Comparison of ENCODE assay signal across 2 cellular contexts in the genomic region with DNA sequence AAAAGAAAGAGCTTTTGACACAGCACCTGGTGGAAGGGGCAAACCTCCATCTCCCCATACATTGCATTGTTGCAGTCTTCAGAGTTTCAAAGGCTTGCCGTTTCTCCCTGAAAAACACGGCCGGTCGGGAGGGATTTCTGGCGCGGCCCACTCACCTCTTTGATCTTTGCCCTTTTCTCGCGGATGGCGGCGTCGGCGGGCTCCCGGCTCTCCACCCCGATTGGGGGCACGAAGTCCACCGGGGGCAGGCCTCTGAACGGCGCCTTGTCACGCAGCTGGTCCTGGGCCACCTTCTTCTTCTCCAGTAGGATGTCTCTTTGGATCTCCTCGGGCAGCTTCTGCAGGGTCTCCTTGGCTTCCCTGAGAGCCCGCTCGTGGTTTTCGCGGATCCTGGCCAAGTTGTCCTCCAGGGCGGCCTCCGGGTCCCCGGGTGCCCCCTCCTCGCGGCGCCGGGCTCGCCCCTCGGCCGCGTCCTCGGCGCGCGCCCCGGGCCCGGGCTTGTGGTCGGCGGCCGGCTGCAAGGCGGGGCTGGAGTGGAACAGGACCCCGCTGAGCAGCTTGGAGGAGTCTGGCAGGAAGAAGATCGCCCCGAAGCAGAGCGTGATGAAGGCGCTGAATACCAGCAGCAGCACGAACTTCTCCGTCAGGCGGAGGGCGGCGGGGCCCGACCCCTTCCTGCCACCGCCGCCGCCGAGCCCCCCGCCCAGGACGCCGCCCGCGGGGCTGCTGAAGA.
TF ChIP-seq lines count a peak whose summit lies in the region.

No MANE protein-coding gene starts in this region.

TF ChIP-seq in A549, 52 proteins besides CTCF, POLR2A, EP300 and RAD21:
- TF ChIP-seq BHLHE40 (IDR thresholded peaks at IDR 0.05; ENCODE audit: low read depth, low read length) (no peak), RARB (CRISPR knock-in tag; IDR thresholded peaks at IDR 0.05) (no peak), PHF8 (IDR thresholded peaks at IDR 0.05; ENCODE audit: borderline replicate concordance, low read depth) (no peak), ZFP36 (IDR thresholded peaks at IDR 0.05; ENCODE audit: borderline replicate concordance, partially characterized antibody) (no peak), MAZ (IDR thresholded peaks at IDR 0.05; ENCODE audit: borderline replicate concordance, low read depth, low read length) (no peak), HOXA7 (CRISPR knock-in tag; IDR thresholded peaks at IDR 0.05) (no peak), CBX2 (IDR thresholded peaks at IDR 0.05; ENCODE audit: borderline replicate concordance, low read depth) (no peak), TP53 (CRISPR knock-in tag; IDR thresholded peaks at IDR 0.05) (no peak), ZSCAN20 (CRISPR knock-in tag; IDR thresholded peaks at IDR 0.05) (no peak), ZNF302 (CRISPR knock-in tag; IDR thresholded peaks at IDR 0.05) (no peak), JUN (IDR thresholded peaks at IDR 0.05) (no peak), HDAC2 (IDR thresholded peaks at IDR 0.05) (no peak), SREBF2 (IDR thresholded peaks at IDR 0.05) (no peak), SMC3 (IDR thresholded peaks at IDR 0.05) (no peak)
- TF ChIP-seq, protein P1, sequence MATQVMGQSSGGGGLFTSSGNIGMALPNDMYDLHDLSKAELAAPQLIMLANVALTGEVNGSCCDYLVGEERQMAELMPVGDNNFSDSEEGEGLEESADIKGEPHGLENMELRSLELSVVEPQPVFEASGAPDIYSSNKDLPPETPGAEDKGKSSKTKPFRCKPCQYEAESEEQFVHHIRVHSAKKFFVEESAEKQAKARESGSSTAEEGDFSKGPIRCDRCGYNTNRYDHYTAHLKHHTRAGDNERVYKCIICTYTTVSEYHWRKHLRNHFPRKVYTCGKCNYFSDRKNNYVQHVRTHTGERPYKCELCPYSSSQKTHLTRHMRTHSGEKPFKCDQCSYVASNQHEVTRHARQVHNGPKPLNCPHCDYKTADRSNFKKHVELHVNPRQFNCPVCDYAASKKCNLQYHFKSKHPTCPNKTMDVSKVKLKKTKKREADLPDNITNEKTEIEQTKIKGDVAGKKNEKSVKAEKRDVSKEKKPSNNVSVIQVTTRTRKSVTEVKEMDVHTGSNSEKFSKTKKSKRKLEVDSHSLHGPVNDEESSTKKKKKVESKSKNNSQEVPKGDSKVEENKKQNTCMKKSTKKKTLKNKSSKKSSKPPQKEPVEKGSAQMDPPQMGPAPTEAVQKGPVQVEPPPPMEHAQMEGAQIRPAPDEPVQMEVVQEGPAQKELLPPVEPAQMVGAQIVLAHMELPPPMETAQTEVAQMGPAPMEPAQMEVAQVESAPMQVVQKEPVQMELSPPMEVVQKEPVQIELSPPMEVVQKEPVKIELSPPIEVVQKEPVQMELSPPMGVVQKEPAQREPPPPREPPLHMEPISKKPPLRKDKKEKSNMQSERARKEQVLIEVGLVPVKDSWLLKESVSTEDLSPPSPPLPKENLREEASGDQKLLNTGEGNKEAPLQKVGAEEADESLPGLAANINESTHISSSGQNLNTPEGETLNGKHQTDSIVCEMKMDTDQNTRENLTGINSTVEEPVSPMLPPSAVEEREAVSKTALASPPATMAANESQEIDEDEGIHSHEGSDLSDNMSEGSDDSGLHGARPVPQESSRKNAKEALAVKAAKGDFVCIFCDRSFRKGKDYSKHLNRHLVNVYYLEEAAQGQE (IDR thresholded peaks at IDR 0.05) = no peak
- TF ChIP-seq, protein P2, sequence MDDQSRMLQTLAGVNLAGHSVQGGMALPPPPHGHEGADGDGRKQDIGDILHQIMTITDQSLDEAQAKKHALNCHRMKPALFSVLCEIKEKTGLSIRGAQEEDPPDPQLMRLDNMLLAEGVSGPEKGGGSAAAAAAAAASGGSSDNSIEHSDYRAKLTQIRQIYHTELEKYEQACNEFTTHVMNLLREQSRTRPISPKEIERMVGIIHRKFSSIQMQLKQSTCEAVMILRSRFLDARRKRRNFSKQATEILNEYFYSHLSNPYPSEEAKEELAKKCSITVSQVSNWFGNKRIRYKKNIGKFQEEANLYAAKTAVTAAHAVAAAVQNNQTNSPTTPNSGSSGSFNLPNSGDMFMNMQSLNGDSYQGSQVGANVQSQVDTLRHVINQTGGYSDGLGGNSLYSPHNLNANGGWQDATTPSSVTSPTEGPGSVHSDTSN (IDR thresholded peaks at IDR 0.05) = no peak
- TF ChIP-seq, protein P3, sequence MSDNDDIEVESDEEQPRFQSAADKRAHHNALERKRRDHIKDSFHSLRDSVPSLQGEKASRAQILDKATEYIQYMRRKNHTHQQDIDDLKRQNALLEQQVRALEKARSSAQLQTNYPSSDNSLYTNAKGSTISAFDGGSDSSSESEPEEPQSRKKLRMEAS (IDR thresholded peaks at IDR 0.05) = no peak
- TF ChIP-seq, protein P4, sequence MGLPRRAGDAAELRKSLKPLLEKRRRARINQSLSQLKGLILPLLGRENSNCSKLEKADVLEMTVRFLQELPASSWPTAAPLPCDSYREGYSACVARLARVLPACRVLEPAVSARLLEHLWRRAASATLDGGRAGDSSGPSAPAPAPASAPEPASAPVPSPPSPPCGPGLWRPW (IDR thresholded peaks at IDR 0.05) = no peak
- TF ChIP-seq, protein P5, sequence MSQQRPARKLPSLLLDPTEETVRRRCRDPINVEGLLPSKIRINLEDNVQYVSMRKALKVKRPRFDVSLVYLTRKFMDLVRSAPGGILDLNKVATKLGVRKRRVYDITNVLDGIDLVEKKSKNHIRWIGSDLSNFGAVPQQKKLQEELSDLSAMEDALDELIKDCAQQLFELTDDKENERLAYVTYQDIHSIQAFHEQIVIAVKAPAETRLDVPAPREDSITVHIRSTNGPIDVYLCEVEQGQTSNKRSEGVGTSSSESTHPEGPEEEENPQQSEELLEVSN (IDR thresholded peaks at IDR 0.05; ENCODE audit: borderline replicate concordance, low read depth) = no peak
TF ChIP-seq in A549: peak in this region for 0.

TF ChIP-seq in H1, 55 proteins besides CTCF, POLR2A, EP300 and RAD21:
- TF ChIP-seq KDM4A (IDR thresholded peaks at IDR 0.05; ENCODE audit: low read depth, low read length, severe bottlenecking) = peak; percentile 78
- TF ChIP-seq SUZ12 (IDR thresholded peaks at IDR 0.05; ENCODE audit: low read length) = peak; percentile 45; the same call in 1 of the 2 replicates
- TF ChIP-seq BCL11A (IDR thresholded peaks at IDR 0.05; ENCODE audit: low read depth in 2 of 2, low read length in 2 of 2) = no peak
